6 cellular contexts compared by ENCODE assay signal in the genomic region with DNA sequence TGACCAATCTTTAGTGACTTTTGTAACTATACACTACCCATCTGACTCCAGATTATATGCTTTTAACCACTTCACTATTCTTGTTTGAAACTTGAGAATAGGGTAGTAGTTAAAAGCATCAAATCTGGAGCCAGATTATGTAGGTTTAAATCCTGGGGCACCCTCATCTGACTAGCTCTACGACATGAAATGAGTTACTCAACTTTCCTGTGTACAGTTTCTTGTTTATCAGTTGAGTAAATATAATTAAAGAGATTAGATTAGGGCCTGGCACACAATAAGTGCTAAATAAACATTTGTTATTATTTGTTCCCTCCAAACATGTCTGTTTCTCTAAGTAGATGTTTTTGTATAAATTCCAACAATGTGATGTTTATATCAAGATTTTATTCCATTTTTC.
"Had no signal": no experiment of that assay in that cellular context is flagged by ENCODE, and none has a peak within 500 bp of the region (broad histone marks: within the 10 kb centered on the region; RNA-seq: fewer than 3 reads in every experiment).

No MANE protein-coding gene starts in this region.

- H3K4me3 ChIP-seq: K562 had no signal

- ATAC-seq: K562 had no signal

- DNase-seq: IMR-90, KBM-7, KG1 had no signal

- H3K27ac ChIP-seq: HL-60 had no signal

- FAIRE-seq: HTR-8/SVneo, K562 had no signal
